26 cellular contexts compared by ENCODE assay signal in genomic region chr6:112049051-112049799, GRCh38. TPM values are rescaled to one million over a fixed set of nuclear protein-coding genes. Genes with fewer than 3 reads are reported as not detected.
DNase-seq lines count a peak whose midpoint lies in the region; ATAC-seq and TF ChIP-seq lines count a peak whose summit lies in the region.
"Had no signal": no experiment of that assay in that cellular context is flagged by ENCODE, and none has a peak within 500 bp of the region (broad histone marks: within the 10 kb centered on the region; RNA-seq: fewer than 3 reads in every experiment).

No MANE protein-coding gene starts in this region.

- H3K9me3 ChIP-seq in endodermal cell (ENCODE audit: control insufficient read depth, low read length): peaks cover 7% of the 10 kb centered on the region
- H3K9me3 ChIP-seq: mucosa of descending colon, neutrophil, SJSA1, testis had no signal

- no peak overlapping the region for H3K4me3 Mint-ChIP-seq in stimulated activated naive CD8-positive, alpha-beta T cell treated with anti-CD3 and anti-CD28 coated beads, Interleukin-15, amount 100 ng/mL, for 72 hours
- H3K4me3 Mint-ChIP-seq in endodermal cell: no peak overlapping the region
- H3K4me3 Mint-ChIP-seq: activated T-helper 1 cell treated with anti-CD3 and anti-CD28 coated beads, Interleukin-12 subunit alpha, Interleukin-12 subunit beta, Interleukin-2, Interleukin-4 antibody, amounts not matched to agents 30 ng/mL and 10 ng/mL and 1 ng/mL, durations not matched to agents 14 hours and 24 hours and 36 hours; T-helper 17 cell had no signal

- no peak overlapping the region for H3K9ac ChIP-seq in endodermal cell (ENCODE audit: extremely low read depth, low read length, poor library complexity, severe bottlenecking)

- in situ Hi-C loops in G401 (cut with HindIII; ENCODE audit: low sequenced_read_pairs): no loop called here

- H3K9me3 Mint-ChIP-seq in stimulated activated naive CD8-positive, alpha-beta T cell treated with anti-CD3 and anti-CD28 coated beads, Interleukin-15, amount 100 ng/mL, for 72 hours: no peaks in the 10 kb centered on the region
- H3K9me3 Mint-ChIP-seq in endodermal cell: peaks cover 12% of the 10 kb centered on the region
- H3K9me3 Mint-ChIP-seq: activated T-helper 1 cell treated with anti-CD3 and anti-CD28 coated beads, Interleukin-12 subunit alpha, Interleukin-12 subunit beta, Interleukin-2, Interleukin-4 antibody, amounts not matched to agents 30 ng/mL and 10 ng/mL and 1 ng/mL, durations not matched to agents 14 hours and 24 hours and 36 hours had no signal

- no peak for TF ChIP-seq CTCF in endodermal cell (conservative IDR thresholded peaks at IDR 0.05)

- H3K27me3 Mint-ChIP-seq in stimulated activated naive CD8-positive, alpha-beta T cell treated with anti-CD3 and anti-CD28 coated beads, Interleukin-15, amount 100 ng/mL, for 72 hours: no peaks in the 10 kb centered on the region
- H3K27me3 Mint-ChIP-seq in endodermal cell (ENCODE audit: insufficient read depth): no peaks in the 10 kb centered on the region

- H3K27me3 ChIP-seq in endodermal cell (ENCODE audit: control insufficient read depth, insufficient read depth, low read length, poor library complexity, severe bottlenecking): no peaks in the 10 kb centered on the region
- H3K27me3 ChIP-seq: cardiac muscle cell, neutrophil, SJSA1, testis had no signal

- peak; percentile 56 for ATAC-seq in stimulated activated naive CD8-positive, alpha-beta T cell treated with anti-CD3 and anti-CD28 coated beads, Interleukin-15, Interleukin-2, amounts not matched to agents 100 U/mL and 50 U/mL, for 24 hours
- ATAC-seq in stimulated activated naive CD8-positive, alpha-beta T cell treated with anti-CD3 and anti-CD28 coated beads, Interleukin-15, amount 100 ng/mL, for 72 hours: no peak
- ATAC-seq in HG02763 (IDR thresholded peaks at IDR 0.05; ENCODE audit: unreplicated experiment): no peak
- ATAC-seq: left ventricle myocardium superior, mucosa of descending colon, T-helper 17 cell had no signal

- WGBS in endodermal cell (ENCODE audit: insufficient coverage in 1 of 2, insufficient read length in 1 of 2), 2 experiments: 89 to 97% methylated on average over 4 to 6 of the region's 6 CpGs

- H3K4me1 ChIP-seq in endodermal cell (ENCODE audit: control insufficient read depth, insufficient read depth, low read length): no peaks in the 10 kb centered on the region
- H3K4me1 ChIP-seq: SJSA1, testis had no signal

- no peaks in the 10 kb centered on the region for H3K36me3 ChIP-seq in endodermal cell (ENCODE audit: control insufficient read depth, insufficient read depth, low read length)
- H3K36me3 ChIP-seq: cardiac muscle cell, neutrophil, SJSA1 had no signal

- H3K4me1 Mint-ChIP-seq in stimulated activated naive CD8-positive, alpha-beta T cell treated with anti-CD3 and anti-CD28 coated beads, Interleukin-15, amount 100 ng/mL, for 72 hours: peaks cover 13% of the 10 kb centered on the region
- peaks cover 5% of the 10 kb centered on the region for H3K4me1 Mint-ChIP-seq in endodermal cell

- no peak overlapping the region for H3K27ac ChIP-seq in endodermal cell (ENCODE audit: low read depth, low read length)
- H3K27ac ChIP-seq: cardiac muscle cell, epithelial cell of prostate, neutrophil, SJSA1, testis, VCaP had no signal

- H3K4me3 ChIP-seq in endodermal cell (ENCODE audit: low read length): no peak overlapping the region
- H3K4me3 ChIP-seq: cardiac muscle cell, mucosa of descending colon, SJSA1, testis had no signal

- no peak overlapping the region for H3K27ac Mint-ChIP-seq in stimulated activated naive CD8-positive, alpha-beta T cell treated with anti-CD3 and anti-CD28 coated beads, Interleukin-15, amount 100 ng/mL, for 72 hours
- no peak overlapping the region for H3K27ac Mint-ChIP-seq in endodermal cell
- H3K27ac Mint-ChIP-seq: activated T-helper 1 cell treated with anti-CD3 and anti-CD28 coated beads, Interleukin-12 subunit alpha, Interleukin-12 subunit beta, Interleukin-2, Interleukin-4 antibody, amounts not matched to agents 30 ng/mL and 10 ng/mL and 1 ng/mL, durations not matched to agents 14 hours and 24 hours and 36 hours had no signal

- H3K36me3 Mint-ChIP-seq in endodermal cell (ENCODE audit: low read depth): no peaks in the 10 kb centered on the region

- no peak for DNase-seq in stimulated activated naive CD8-positive, alpha-beta T cell treated with anti-CD3 and anti-CD28 coated beads, Interleukin-15, Interleukin-2, amounts not matched to agents 100 U/mL and 50 U/mL, for 24 hours
- DNase-seq in stimulated activated naive CD8-positive, alpha-beta T cell treated with anti-CD3 and anti-CD28 coated beads, Interleukin-15, amount 100 ng/mL, for 72 hours: no peak
- DNase-seq in RKO (ENCODE audit: low spot score) (peak; percentile 35), hepatic stellate cell (ENCODE audit: low spot score) (peak; percentile 31), islet precursor cell (no peak), endodermal cell (no peak), G401 (ENCODE audit: low spot score) (no peak)
- DNase-seq: dermis blood vessel endothelial cell, DMS53, left ventricle myocardium superior, mucosa of descending colon, NCI-H1436, NCI-H2171, NCI-H69, T-helper 17 cell, testis had no signal

RNA-seq across cellular contexts. Expression of gene CCN6, which starts 4.7 kb away (rescaled TPM):
- not detected for total RNA-seq in endodermal cell
- polyA plus RNA-seq in endodermal cell (2013, experiment 1 of 2): not detected
- polyA plus RNA-seq in endodermal cell (2013, experiment 2 of 2): not detected
- total RNA-seq in G401 (2014; rRNA removed; shearing (Covaris generic)): not detected in 2 replicates
- total RNA-seq: activated T-helper 1 cell treated with anti-CD3 and anti-CD28 coated beads, Interleukin-12 subunit alpha, Interleukin-12 subunit beta, Interleukin-2, Interleukin-4 antibody, amounts not matched to agents 30 ng/mL and 10 ng/mL and 1 ng/mL, durations not matched to agents 14 hours and 24 hours and 36 hours; cardiac muscle cell; dermis blood vessel endothelial cell; frontal cortex; HT-29; left ventricle myocardium superior; mucosa of descending colon; SJSA1; T-helper 17 cell had no signal
- polyA plus RNA-seq: adipose tissue had no signal

RNA-seq across cellular contexts. Expression of gene TUBE1, which starts 38.1 kb away (rescaled TPM):
- 10 to 100 TPM; 27.7 to 40.2 TPM for total RNA-seq in endodermal cell
- 33.9 TPM for polyA plus RNA-seq in endodermal cell (2013, experiment 1 of 2)
- 27.7 TPM for polyA plus RNA-seq in endodermal cell (2013, experiment 2 of 2)
- 12.2 and 17.1 TPM in 2 replicates for total RNA-seq in G401 (2014; rRNA removed; shearing (Covaris generic))

RNA-seq across cellular contexts. Expression of gene FAM229B, which starts 38.2 kb away (rescaled TPM):
- 10 to 100 TPM; 21.0 to 24.3 TPM for total RNA-seq in endodermal cell
- 28.3 TPM for polyA plus RNA-seq in endodermal cell (2013, experiment 1 of 2)
- 27.9 TPM for polyA plus RNA-seq in endodermal cell (2013, experiment 2 of 2)
- total RNA-seq in G401 (2014; rRNA removed; shearing (Covaris generic)): 4.5 and 5.0 TPM in 2 replicates

Comparison
In these comparisons a context has a peak if more than half of its experiments do, and no peak if none do; other contexts are left out.
1. DNase-seq: peak in RKO (single experiment) and hepatic stellate cell (single experiment); none in stimulated activated naive CD8-positive, alpha-beta T cell treated with anti-CD3 and anti-CD28 coated beads, Interleukin-15, Interleukin-2, amounts not matched to agents 100 U/mL and 50 U/mL, for 24 hours (single experiment), stimulated activated naive CD8-positive, alpha-beta T cell treated with anti-CD3 and anti-CD28 coated beads, Interleukin-15, amount 100 ng/mL, for 72 hours (0 of 2), islet precursor cell (single experiment), endodermal cell (single experiment) and G401 (single experiment).